22 cellular contexts compared by ENCODE assay signal in the genomic region with DNA sequence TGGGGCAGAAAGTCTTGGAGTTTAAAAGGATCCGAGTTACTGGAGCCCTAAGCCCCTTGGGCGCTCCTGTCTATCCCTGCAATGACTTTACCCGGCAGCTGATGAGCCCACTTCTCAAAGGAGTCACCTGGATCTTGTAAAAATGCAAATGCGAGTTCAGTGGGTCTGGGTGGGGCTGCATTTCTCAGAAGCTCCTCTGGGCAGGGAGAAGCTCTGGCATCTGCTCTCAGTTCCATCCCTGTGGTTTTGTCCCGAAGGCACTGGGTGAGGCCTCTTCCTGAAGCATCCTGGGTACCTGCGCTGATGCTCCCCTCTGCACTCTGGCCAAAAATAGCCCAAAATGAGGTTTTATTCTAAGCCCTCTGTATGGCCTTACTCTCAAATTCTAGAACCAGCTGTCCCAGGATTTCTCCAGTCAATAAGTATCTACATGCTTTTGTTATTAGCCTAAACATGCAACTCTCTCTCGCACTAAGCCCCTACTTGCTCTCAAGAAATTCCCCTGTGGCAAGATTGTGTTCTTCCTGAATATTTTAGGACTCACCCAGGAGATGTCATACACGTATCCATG.
"Had no signal": no experiment of that assay in that cellular context is flagged by ENCODE, and none has a peak within 500 bp of the region (broad histone marks: within the 10 kb centered on the region; RNA-seq: fewer than 3 reads in every experiment).

No MANE protein-coding gene starts in this region.

- FAIRE-seq: frontal cortex had no signal

- ATAC-seq: activated CD8-positive, alpha-beta memory T cell treated with anti-CD3 and anti-CD28 coated beads, Interleukin-2, amount 10 ng/mL, durations not matched to agents 7 days and 5 days; activated CD8-positive, alpha-beta T cell treated with anti-CD3 and anti-CD28 coated beads for 36 hours; upper lobe of right lung had no signal

- H3K4me1 Mint-ChIP-seq: activated CD8-positive, alpha-beta memory T cell treated with anti-CD3 and anti-CD28 coated beads, Interleukin-2, amount 10 ng/mL, durations not matched to agents 7 days and 5 days; activated naive CD4-positive, alpha-beta T cell treated with anti-CD3 and anti-CD28 coated beads, Interleukin-2, amount 10 ng/mL, durations not matched to agents 7 days and 5 days had no signal

- H3K27ac ChIP-seq: sigmoid colon, upper lobe of right lung had no signal

- H3K27me3 ChIP-seq: sigmoid colon, spleen, upper lobe of right lung had no signal

- H3K27ac Mint-ChIP-seq: activated CD8-positive, alpha-beta memory T cell treated with anti-CD3 and anti-CD28 coated beads, Interleukin-2, amount 10 ng/mL, durations not matched to agents 7 days and 5 days; activated CD8-positive, alpha-beta T cell treated with anti-CD3 and anti-CD28 coated beads for 36 hours; activated naive CD4-positive, alpha-beta T cell treated with anti-CD3 and anti-CD28 coated beads, Interleukin-2, amount 10 ng/mL, durations not matched to agents 7 days and 5 days; T-helper 1 cell treated with Interleukin-12 subunit alpha and Interleukin-12 subunit beta and Interleukin-4 antibody, amounts not matched to agents 30 μg/mL and 1 μg/mL, for 36 hours had no signal

- DNase-seq: activated CD4-positive, alpha-beta T cell treated with anti-CD3 and anti-CD28 coated beads for 48 hours; activated CD8-positive, alpha-beta memory T cell treated with anti-CD3 and anti-CD28 coated beads, Interleukin-2, amount 10 ng/mL, durations not matched to agents 7 days and 5 days; activated CD8-positive, alpha-beta T cell treated with anti-CD3 and anti-CD28 coated beads for 36 hours; activated effector memory CD4-positive, alpha-beta T cell treated with anti-CD3 and anti-CD28 coated beads, Interleukin-2, amount 50 U/mL, for 16 hours; activated naive CD4-positive, alpha-beta T cell treated with anti-CD3 and anti-CD28 coated beads, Interleukin-2, amount 10 ng/mL, durations not matched to agents 7 days and 5 days; activated T-cell treated with anti-CD3 and anti-CD28 coated beads for 4 hours; caudate nucleus; dermis blood vessel endothelial cell; effector CD8-positive, alpha-beta T cell; erythroblast; hippocampal formation; occipital lobe; retina; sigmoid colon; spleen; stimulated activated CD4-positive, alpha-beta T cell treated with anti-CD3 and anti-CD28 coated beads, Interleukin-4, amount 100 ng/mL, for 1 hour; stimulated activated naive CD4-positive, alpha-beta T cell; T1000; upper lobe of right lung had no signal

- H3K36me3 ChIP-seq: sigmoid colon, spleen, upper lobe of right lung had no signal

- H3K4me3 ChIP-seq: sigmoid colon, spleen, upper lobe of right lung had no signal

- H3K9me3 ChIP-seq: upper lobe of right lung had no signal

- H3K4me3 Mint-ChIP-seq: activated CD8-positive, alpha-beta memory T cell treated with anti-CD3 and anti-CD28 coated beads, Interleukin-2, amount 10 ng/mL, durations not matched to agents 7 days and 5 days; activated CD8-positive, alpha-beta T cell treated with anti-CD3 and anti-CD28 coated beads for 36 hours; activated naive CD4-positive, alpha-beta T cell treated with anti-CD3 and anti-CD28 coated beads, Interleukin-2, amount 10 ng/mL, durations not matched to agents 7 days and 5 days; brain; T-helper 1 cell treated with Interleukin-12 subunit alpha and Interleukin-12 subunit beta and Interleukin-4 antibody, amounts not matched to agents 30 μg/mL and 1 μg/mL, for 36 hours had no signal

- H3K27me3 Mint-ChIP-seq: activated CD8-positive, alpha-beta memory T cell treated with anti-CD3 and anti-CD28 coated beads, Interleukin-2, amount 10 ng/mL, durations not matched to agents 7 days and 5 days; activated CD8-positive, alpha-beta T cell treated with anti-CD3 and anti-CD28 coated beads for 36 hours; activated naive CD4-positive, alpha-beta T cell treated with anti-CD3 and anti-CD28 coated beads, Interleukin-2, amount 10 ng/mL, durations not matched to agents 7 days and 5 days had no signal

- H3K36me3 Mint-ChIP-seq: activated CD8-positive, alpha-beta memory T cell treated with anti-CD3 and anti-CD28 coated beads, Interleukin-2, amount 10 ng/mL, durations not matched to agents 7 days and 5 days; activated naive CD4-positive, alpha-beta T cell treated with anti-CD3 and anti-CD28 coated beads, Interleukin-2, amount 10 ng/mL, durations not matched to agents 7 days and 5 days; brain had no signal

- H3K4me1 ChIP-seq: sigmoid colon had no signal
